9 cellular contexts compared by ENCODE assay signal in the genomic region with DNA sequence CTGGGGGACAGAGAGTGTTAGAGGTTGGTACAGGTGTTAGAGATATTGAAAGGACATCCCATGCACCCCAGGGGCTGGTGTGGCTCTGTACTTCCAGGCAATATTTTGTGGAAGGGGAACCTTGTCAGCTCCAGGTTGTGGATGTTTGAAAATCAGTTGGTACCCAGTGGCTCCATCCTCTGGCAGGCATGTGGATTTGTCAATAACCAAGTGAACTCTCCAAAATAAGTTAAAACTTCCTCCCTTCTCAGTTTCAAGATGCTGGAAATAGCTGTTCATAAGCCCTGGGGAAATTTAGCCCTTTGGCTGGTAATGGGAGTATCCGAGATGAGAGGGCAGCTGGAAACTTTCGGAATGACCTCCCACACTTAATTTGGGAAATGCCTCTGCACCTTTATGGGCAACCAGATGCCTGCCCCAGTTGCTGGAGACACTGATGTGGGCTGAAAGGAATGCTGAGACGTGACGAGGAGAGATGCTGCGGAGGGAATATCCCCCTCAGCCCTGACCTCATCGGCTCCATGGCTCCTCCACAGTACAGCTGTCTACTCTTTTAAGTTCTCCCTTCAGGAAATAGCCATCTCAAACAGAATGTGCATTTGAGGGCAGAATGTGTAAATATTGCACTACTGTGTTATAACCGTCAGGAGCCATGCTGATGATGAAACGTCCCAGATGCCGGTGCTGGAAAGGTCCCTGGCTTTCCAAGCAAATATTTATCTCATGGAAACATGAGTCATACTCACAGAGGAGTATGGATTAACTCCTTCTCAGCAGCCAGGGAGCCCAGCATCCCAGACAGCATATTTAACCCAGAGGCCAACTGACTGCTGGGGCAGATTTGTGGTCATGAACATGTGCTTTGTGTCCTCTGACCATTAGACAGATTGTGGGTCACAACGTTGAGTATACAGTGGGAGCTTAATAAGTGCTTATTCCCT. TPM values are rescaled to one million over a fixed set of nuclear protein-coding genes. Genes with fewer than 3 reads are reported as not detected.
DNase-seq lines count a peak whose midpoint lies in the region; ATAC-seq and TF ChIP-seq lines count a peak whose summit lies in the region.
"Had no signal": no experiment of that assay in that cellular context is flagged by ENCODE, and none has a peak within 500 bp of the region (broad histone marks: within the 10 kb centered on the region; RNA-seq: fewer than 3 reads in every experiment).

No MANE protein-coding gene starts in this region.

- TF ChIP-seq CTCF in GM23338 (conservative IDR thresholded peaks at IDR 0.05; ENCODE audit: low read depth in 2 of 2) (peak; percentile 69 to 71), glutamatergic neuron (IDR thresholded peaks at IDR 0.05; ENCODE audit: partially characterized antibody, unreplicated experiment) (peak; percentile 15), natural killer cell (IDR thresholded peaks at IDR 0.05) (no peak)

- H3K9me3 ChIP-seq in SJSA1 (replicated peaks) = no peaks in the 10 kb centered on the region

- H3K27ac Mint-ChIP-seq in GM23338 (no peak overlapping the region), glutamatergic neuron (ENCODE audit: unreplicated experiment) (no peak overlapping the region), natural killer cell (no peak overlapping the region)

- DNase-seq in GM23338 (ENCODE audit: low spot score) (peak; percentile 72), SJSA1 (ENCODE audit: low read depth in 1 of 2, low spot score in 2 of 2) (peak; percentile 99 to 100), glutamatergic neuron (no peak), sciatic nerve (ENCODE audit: low spot score) (peak; percentile 76), NCI-H1092 (lab: John Stamatoyannopoulos, UW) (no peak), natural killer cell (no peak), occipital lobe (lab: John Stamatoyannopoulos, UW) (no peak)
- DNase-seq: activated T-cell treated with anti-CD3 and anti-CD28 coated beads, Interleukin-2, amount 50 U/mL, for 1 hour had no signal

- H3K27me3 Mint-ChIP-seq in GM23338 (ENCODE audit: insufficient read depth, low read depth, poor library complexity) (peaks cover 3% of the 10 kb centered on the region), glutamatergic neuron (ENCODE audit: unreplicated experiment) (peaks cover 2% of the 10 kb centered on the region), natural killer cell (ENCODE audit: low read depth in 2 of 2) (peaks cover 12 to 26% of the 10 kb centered on the region in 2 donors)

- H3K36me3 Mint-ChIP-seq in GM23338 (ENCODE audit: low read depth) (no peaks in the 10 kb centered on the region), glutamatergic neuron (ENCODE audit: unreplicated experiment) (no peaks in the 10 kb centered on the region), natural killer cell (no peaks in the 10 kb centered on the region)

- intact Hi-C loops in sciatic nerve (cut with DNase I) = no loop called here
- intact Hi-C loops in natural killer cell (cut with micrococcal nuclease) = no loop called here

- H3K4me2 ChIP-seq in GM23338 = no peak overlapping the region

- H3K27me3 ChIP-seq in GM23338 (ENCODE audit: insufficient read depth) (no peaks in the 10 kb centered on the region), SJSA1 (replicated peaks) (no peaks in the 10 kb centered on the region)

- H3K4me3 ChIP-seq in GM23338 (no peak overlapping the region), SJSA1 (no peak overlapping the region)

- H3K4me3 Mint-ChIP-seq in GM23338 (no peak overlapping the region), glutamatergic neuron (ENCODE audit: unreplicated experiment) (no peak overlapping the region), natural killer cell (no peak overlapping the region)

- H3K4me1 Mint-ChIP-seq in GM23338 (peaks cover 17% of the 10 kb centered on the region), glutamatergic neuron (ENCODE audit: low read depth, unreplicated experiment) (peaks cover 10% of the 10 kb centered on the region), natural killer cell (no peaks in the 10 kb centered on the region)

- no peaks in the 10 kb centered on the region for H3K9me3 Mint-ChIP-seq in GM23338
- H3K9me3 Mint-ChIP-seq in glutamatergic neuron (ENCODE audit: unreplicated experiment) = no peaks in the 10 kb centered on the region
- no peaks in the 10 kb centered on the region for H3K9me3 Mint-ChIP-seq in natural killer cell

- ATAC-seq in GM23338 = peak; percentile 73
- peak; percentile 82 for ATAC-seq in sciatic nerve
- ATAC-seq in natural killer cell = no peak
- ATAC-seq in HG03442 (IDR thresholded peaks at IDR 0.05; ENCODE audit: unreplicated experiment) = no peak

- no peak overlapping the region for H3K27ac ChIP-seq in GM23338 (ENCODE audit: low read depth)
- H3K27ac ChIP-seq in SJSA1 = peak overlapping the region; percentile 76

- H2AFZ ChIP-seq in GM23338 = no peak overlapping the region

- H3K9me2 ChIP-seq in GM23338 (ENCODE audit: insufficient read depth) = no peaks in the 10 kb centered on the region

- H3K4me1 ChIP-seq in GM23338 (ENCODE audit: insufficient read depth) (peaks cover 8% of the 10 kb centered on the region), SJSA1 (replicated peaks) (peaks cover 67% of the 10 kb centered on the region)

- no peaks in the 10 kb centered on the region; the same call in 1 of the 2 replicates for H3K36me3 ChIP-seq in GM23338 (ENCODE audit: insufficient read depth)
- H3K36me3 ChIP-seq in SJSA1 = peaks cover 69% of the 10 kb centered on the region

- H3K79me2 ChIP-seq in GM23338 (replicated peaks; ENCODE audit: insufficient read depth) = no peaks in the 10 kb centered on the region

- H4K20me1 ChIP-seq in GM23338 (replicated peaks; ENCODE audit: insufficient read depth) = no peaks in the 10 kb centered on the region

- H3F3A ChIP-seq in GM23338 (replicated peaks; ENCODE audit: low read depth) = no peaks in the 10 kb centered on the region

TF ChIP-seq in GM23338, 12 proteins besides CTCF, POLR2A, EP300 and RAD21:
- TF ChIP-seq CREB1 (CRISPR knock-in tag; IDR thresholded peaks at IDR 0.05; ENCODE audit: low read depth) = no peak
- no peak for TF ChIP-seq STAT1 (IDR thresholded peaks at IDR 0.05; ENCODE audit: unreplicated experiment)
TF ChIP-seq in GM23338: peak in this region for 0.

RNA-seq across cellular contexts. Expression of gene TGFBI, which starts 29.5 kb away (rescaled TPM):
- total RNA-seq in GM23338 (2014; rRNA removed; shearing (Covaris generic)) = 8.2 and 8.9 TPM in 2 replicates
- 8.0 and 9.4 TPM in 2 replicates for polyA plus RNA-seq in GM23338 (2016; fragmentation: Nextera tagmentation; extraction: Ambion mirVana)
- total RNA-seq in SJSA1 (2014; rRNA removed; shearing (Covaris generic)) = 172 and 185 TPM in 2 replicates
- 2.3 TPM for total RNA-seq in glutamatergic neuron (ENCODE audit: unreplicated experiment)
- total RNA-seq in sciatic nerve = 232 TPM
- 10 to 100 TPM in 2 of 3 donors, 1 to 10 TPM in 1; 6.7 to 19.6 (median 18.5) TPM for total RNA-seq in natural killer cell
- total RNA-seq in occipital lobe = 4.2 TPM

Comparison
In these comparisons a context has a peak if more than half of its experiments do, and no peak if none do; other contexts are left out.
1. ATAC-seq: peak in GM23338 (single experiment) and sciatic nerve (single experiment); none in natural killer cell (0 of 3) and HG03442 (single experiment).
2. DNase-seq: peak in GM23338 (single experiment), SJSA1 (2 of 2) and sciatic nerve (single experiment); none in glutamatergic neuron (single experiment), NCI-H1092 (single experiment), natural killer cell (single experiment) and occipital lobe (single experiment).